Comparison of ENCODE assay signal across 26 cellular contexts in the genomic region with DNA sequence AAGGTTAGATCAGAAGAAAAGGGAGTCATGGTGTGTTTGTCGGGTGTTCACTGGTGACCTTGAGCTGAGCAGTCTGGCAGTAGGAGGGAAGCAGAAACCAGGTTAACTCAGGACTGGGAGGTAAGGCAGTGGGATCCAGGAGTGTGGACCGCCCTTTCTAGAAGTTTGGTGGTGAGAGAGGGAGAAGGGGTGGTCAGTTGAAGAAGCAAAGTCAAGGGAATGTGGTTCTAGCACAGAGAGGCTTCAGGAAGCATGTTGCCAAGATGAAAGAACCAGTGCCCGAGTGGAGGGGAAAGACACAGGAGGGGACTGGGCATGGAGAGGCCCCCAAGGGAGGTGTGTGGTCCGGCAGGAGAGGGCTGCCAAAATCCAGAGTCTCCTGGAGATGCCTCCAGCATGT. TPM values are rescaled to one million over a fixed set of nuclear protein-coding genes. Genes with fewer than 3 reads are reported as not detected.
DNase-seq lines count a peak whose midpoint lies in the region; ATAC-seq and TF ChIP-seq lines count a peak whose summit lies in the region.
"Had no signal": no experiment of that assay in that cellular context is flagged by ENCODE, and none has a peak within 500 bp of the region (broad histone marks: within the 10 kb centered on the region; RNA-seq: fewer than 3 reads in every experiment).

No MANE protein-coding gene starts in this region.

- no peak for DNase-seq in activated naive CD4-positive, alpha-beta T cell treated with Interleukin-2 at 50 U/mL for 16 hours
- no peak for DNase-seq in activated CD8-positive, alpha-beta T cell treated with anti-CD3 and anti-CD28 coated beads for 36 hours
- DNase-seq in memory B cell (ENCODE audit: low spot score in 2 of 2) (no peak), GM10266 (ENCODE audit: extremely low spot score) (no peak)
- DNase-seq in stimulated activated naive B cell treated with anti-CD40 and anti-IgM and Interleukin-4, amounts not matched to agents 10 μg/mL and 1 μg/mL and 100 μg/mL, for 72 hours, result no peak
- DNase-seq in stimulated activated naive CD4-positive, alpha-beta T cell (lab: John Stamatoyannopoulos, UW), result no peak
- DNase-seq: central memory CD4-positive, alpha-beta T cell; COR-L47; dermis blood vessel endothelial cell; DMS79; GDM1; HCEC 1CT; KBM-7; NCI-H1105 treated with DMSO at 0.1 percent for 48 hours; NCI-H2081; NCI-H2227 treated with DMSO at 0.1 percent for 48 hours; NCI-H526 treated with DMSO at 0.1 percent for 48 hours; SIG-M5; stimulated activated CD4-positive, alpha-beta T cell treated with anti-CD3 and anti-CD28 coated beads, Interleukin-4, amount 100 ng/mL, for 24 hours; stimulated activated naive CD4-positive, alpha-beta T cell treated with Interleukin-2 at 50 U/mL for 16 hours; T1000; thyroid gland had no signal

- POLR2A ChIA-PET in activated CD8-positive, alpha-beta T cell treated with anti-CD3 and anti-CD28 coated beads for 36 hours (lab: Charles Lee), result interaction anchor here (1.5 to 5.0 kb wide), 3 partner anchors 12 to 38 kb away, joined by 3 to 42 read pairs (median 4); no protein-coding TSS in a partner anchor

- no peaks in the 10 kb centered on the region for H3K9me3 Mint-ChIP-seq in activated naive CD4-positive, alpha-beta T cell treated with anti-CD3 and anti-CD28 coated beads, Interleukin-2, amount 50 U/mL, for 24 hours
- H3K9me3 Mint-ChIP-seq in activated CD8-positive, alpha-beta T cell treated with anti-CD3 and anti-CD28 coated beads for 36 hours, result no peaks in the 10 kb centered on the region
- H3K9me3 Mint-ChIP-seq in memory B cell, result no peaks in the 10 kb centered on the region
- no peaks in the 10 kb centered on the region for H3K9me3 Mint-ChIP-seq in stimulated activated naive B cell treated with anti-CD40 and anti-IgM and Interleukin-4, amounts not matched to agents 10 μg/mL and 1 μg/mL and 100 μg/mL, for 72 hours
- H3K9me3 Mint-ChIP-seq: activated T-helper 2 cell treated with anti-CD3 and anti-CD28 coated beads, Interferon-gamma antibody, Interleukin-2, Interleukin-4, amounts not matched to agents 10 μg/mL and 5 μg/mL and 100 μg/mL, durations not matched to agents 14 hours and 24 hours and 36 hours had no signal

- H3K36me3 Mint-ChIP-seq in activated naive CD4-positive, alpha-beta T cell treated with anti-CD3 and anti-CD28 coated beads, Interleukin-2, amount 50 U/mL, for 24 hours, result peaks cover 12% of the 10 kb centered on the region
- H3K36me3 Mint-ChIP-seq in activated CD8-positive, alpha-beta T cell treated with anti-CD3 and anti-CD28 coated beads for 36 hours (ENCODE audit: low read depth), result peaks cover 36% of the 10 kb centered on the region
- peaks cover 20% of the 10 kb centered on the region for H3K36me3 Mint-ChIP-seq in memory B cell
- peaks cover 29 to 54% of the 10 kb centered on the region in 2 donors for H3K36me3 Mint-ChIP-seq in stimulated activated naive B cell treated with anti-CD40 and anti-IgM and Interleukin-4, amounts not matched to agents 10 μg/mL and 1 μg/mL and 100 μg/mL, for 72 hours

- no peak overlapping the region for H3K4me3 Mint-ChIP-seq in activated naive CD4-positive, alpha-beta T cell treated with anti-CD3 and anti-CD28 coated beads, Interleukin-2, amount 50 U/mL, for 24 hours
- no peak overlapping the region for H3K4me3 Mint-ChIP-seq in activated CD8-positive, alpha-beta T cell treated with anti-CD3 and anti-CD28 coated beads for 36 hours
- H3K4me3 Mint-ChIP-seq in memory B cell, result no peak overlapping the region
- H3K4me3 Mint-ChIP-seq in stimulated activated naive B cell treated with anti-CD40 and anti-IgM and Interleukin-4, amounts not matched to agents 10 μg/mL and 1 μg/mL and 100 μg/mL, for 72 hours, result no peak overlapping the region

- intact Hi-C loops in activated CD8-positive, alpha-beta T cell treated with anti-CD3 and anti-CD28 coated beads for 36 hours (cut with micrococcal nuclease), result no loop called here

- CTCF ChIA-PET in activated CD8-positive, alpha-beta T cell treated with anti-CD3 and anti-CD28 coated beads for 36 hours (lab: Charles Lee), result interaction anchor here (1.0 to 5.1 kb wide), 2 partner anchors 12 to 61 kb away, joined by 6 to 37 read pairs; no protein-coding TSS in a partner anchor

- peak overlapping the region; percentile 85 for H3K27ac Mint-ChIP-seq in activated naive CD4-positive, alpha-beta T cell treated with anti-CD3 and anti-CD28 coated beads, Interleukin-2, amount 50 U/mL, for 24 hours
- peak overlapping the region; percentile 96 for H3K27ac Mint-ChIP-seq in activated CD8-positive, alpha-beta T cell treated with anti-CD3 and anti-CD28 coated beads for 36 hours
- peak overlapping the region; percentile 2 for H3K27ac Mint-ChIP-seq in memory B cell
- H3K27ac Mint-ChIP-seq in stimulated activated naive B cell treated with anti-CD40 and anti-IgM and Interleukin-4, amounts not matched to agents 10 μg/mL and 1 μg/mL and 100 μg/mL, for 72 hours, result peak overlapping the region; percentile 0
- H3K27ac Mint-ChIP-seq: activated T-helper 2 cell treated with anti-CD3 and anti-CD28 coated beads, Interferon-gamma antibody, Interleukin-2, Interleukin-4, amounts not matched to agents 10 μg/mL and 5 μg/mL and 100 μg/mL, durations not matched to agents 14 hours and 24 hours and 36 hours had no signal

- peaks cover 35% of the 10 kb centered on the region for H3K4me1 Mint-ChIP-seq in activated naive CD4-positive, alpha-beta T cell treated with anti-CD3 and anti-CD28 coated beads, Interleukin-2, amount 50 U/mL, for 24 hours
- peaks cover 29% of the 10 kb centered on the region for H3K4me1 Mint-ChIP-seq in activated CD8-positive, alpha-beta T cell treated with anti-CD3 and anti-CD28 coated beads for 36 hours (ENCODE audit: low read depth)
- H3K4me1 Mint-ChIP-seq in memory B cell, result peaks cover 43% of the 10 kb centered on the region
- peaks cover 41 to 61% of the 10 kb centered on the region in 2 donors for H3K4me1 Mint-ChIP-seq in stimulated activated naive B cell treated with anti-CD40 and anti-IgM and Interleukin-4, amounts not matched to agents 10 μg/mL and 1 μg/mL and 100 μg/mL, for 72 hours

- no peak for ATAC-seq in activated CD8-positive, alpha-beta T cell treated with anti-CD3 and anti-CD28 coated beads for 36 hours
- ATAC-seq in memory B cell (ENCODE audit: low read depth), result no peak
- no peak for ATAC-seq in stimulated activated naive B cell treated with anti-CD40 and anti-IgM and Interleukin-4, amounts not matched to agents 10 μg/mL and 1 μg/mL and 100 μg/mL, for 72 hours (replicated peaks)
- no peak for ATAC-seq in GM19328 (IDR thresholded peaks at IDR 0.05; ENCODE audit: unreplicated experiment)
- ATAC-seq: sciatic nerve had no signal

- no peak for TF ChIP-seq CTCF in activated CD8-positive, alpha-beta T cell treated with anti-CD3 and anti-CD28 coated beads for 36 hours (IDR thresholded peaks at IDR 0.05)
- TF ChIP-seq CTCF in GM10266 (IDR thresholded peaks at IDR 0.05; ENCODE audit: control insufficient read depth, insufficient read depth, low read depth, missing control alignments), result no peak

- no peaks in the 10 kb centered on the region for H3K27me3 Mint-ChIP-seq in activated naive CD4-positive, alpha-beta T cell treated with anti-CD3 and anti-CD28 coated beads, Interleukin-2, amount 50 U/mL, for 24 hours
- no peaks in the 10 kb centered on the region for H3K27me3 Mint-ChIP-seq in activated CD8-positive, alpha-beta T cell treated with anti-CD3 and anti-CD28 coated beads for 36 hours
- H3K27me3 Mint-ChIP-seq in memory B cell, result no peaks in the 10 kb centered on the region
- no peaks in the 10 kb centered on the region for H3K27me3 Mint-ChIP-seq in stimulated activated naive B cell treated with anti-CD40 and anti-IgM and Interleukin-4, amounts not matched to agents 10 μg/mL and 1 μg/mL and 100 μg/mL, for 72 hours

RNA-seq across cellular contexts. Expression of gene MAPK13, which starts 3.6 kb away (rescaled TPM):
- total RNA-seq in activated CD8-positive, alpha-beta T cell treated with anti-CD3 and anti-CD28 coated beads for 36 hours, result 10 to 100 TPM; 60.4 to 60.9 TPM

Comparison
In these comparisons a context has a peak if more than half of its experiments do, and no peak if none do; other contexts are left out.
1. H3K27ac Mint-ChIP-seq: peak in every context shown above with its lines; median percentile 96 in activated CD8-positive, alpha-beta T cell treated with anti-CD3 and anti-CD28 coated beads for 36 hours; 85 in activated naive CD4-positive, alpha-beta T cell treated with anti-CD3 and anti-CD28 coated beads, Interleukin-2, amount 50 U/mL, for 24 hours; 2 in memory B cell; 0 in stimulated activated naive B cell treated with anti-CD40 and anti-IgM and Interleukin-4, amounts not matched to agents 10 μg/mL and 1 μg/mL and 100 μg/mL, for 72 hours.